ENCODE assay signal across 11 cellular contexts in the genomic region with DNA sequence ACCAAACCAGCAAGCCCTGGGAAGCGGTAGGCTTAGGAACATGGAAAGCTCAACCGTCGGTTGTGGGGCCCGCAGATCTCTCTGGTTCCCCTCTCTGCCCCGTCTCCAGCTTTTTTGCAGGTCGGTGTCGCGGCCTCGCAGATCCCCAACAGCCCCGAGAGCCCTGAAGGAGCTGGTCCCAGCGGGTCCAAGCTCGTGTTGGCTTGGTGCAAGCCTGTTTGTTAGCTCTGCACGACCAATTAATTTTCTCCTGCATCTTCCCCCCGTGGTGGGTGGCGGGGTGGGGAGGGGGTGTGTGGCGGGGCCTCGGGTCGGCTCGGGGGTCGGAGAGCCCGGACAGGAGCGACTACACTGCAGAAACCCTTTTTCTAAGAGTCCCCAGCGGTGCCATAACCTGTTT. TPM values are rescaled to one million over a fixed set of nuclear protein-coding genes. Genes with fewer than 3 reads are reported as not detected.
DNase-seq lines count a peak whose midpoint lies in the region; TF ChIP-seq lines count a peak whose summit lies in the region.
"Had no signal": no experiment of that assay in that cellular context is flagged by ENCODE, and none has a peak within 500 bp of the region (broad histone marks: within the 10 kb centered on the region; RNA-seq: fewer than 3 reads in every experiment).

No MANE protein-coding gene starts in this region.

- H3K4me3 Mint-ChIP-seq in activated CD4-positive, alpha-beta memory T cell treated with anti-CD3 and anti-CD28 coated beads for 36 hours: peak overlapping the region; percentile 25

- H3K27me3 ChIP-seq in iPS-18a (ENCODE audit: control insufficient read depth, insufficient read depth, low read length): peaks cover 70% of the 10 kb centered on the region
- H3K27me3 ChIP-seq in smooth muscle cell (ENCODE audit: low read depth): peaks cover 78% of the 10 kb centered on the region
- H3K27me3 ChIP-seq in uterus: peaks cover 0 to 23% of the 10 kb centered on the region in 2 donors
- no peaks in the 10 kb centered on the region for H3K27me3 ChIP-seq in ovary

- TF ChIP-seq POLR2A in uterus (IDR thresholded peaks at IDR 0.05) (no peak), ovary (IDR thresholded peaks at IDR 0.05) (no peak)

- H3K27me3 Mint-ChIP-seq in activated CD4-positive, alpha-beta memory T cell treated with anti-CD3 and anti-CD28 coated beads for 36 hours: peaks cover 52% of the 10 kb centered on the region

- H3K27ac Mint-ChIP-seq in activated CD4-positive, alpha-beta memory T cell treated with anti-CD3 and anti-CD28 coated beads for 36 hours: no peak overlapping the region

- H3K27ac ChIP-seq in iPS-18a (ENCODE audit: low read length) (no peak overlapping the region), smooth muscle cell (ENCODE audit: low read depth) (no peak overlapping the region), uterus (no peak overlapping the region), ovary (no peak overlapping the region)
- H3K27ac ChIP-seq: 22Rv1 had no signal

- peak overlapping the region; percentile 48 for H3K4me3 ChIP-seq in iPS-18a (ENCODE audit: low read length)
- peak overlapping the region; percentile 46 for H3K4me3 ChIP-seq in smooth muscle cell
- no peak overlapping the region for H3K4me3 ChIP-seq in uterus
- no peak overlapping the region for H3K4me3 ChIP-seq in ovary

- H4K20me1 ChIP-seq in smooth muscle cell (ENCODE audit: low read depth): no peaks in the 10 kb centered on the region

- TF ChIP-seq CTCF in smooth muscle cell (IDR thresholded peaks at IDR 0.05; ENCODE audit: borderline replicate concordance, insufficient read depth, poor library complexity, severe bottlenecking) (no peak), uterus (IDR thresholded peaks at IDR 0.05) (no peak), ovary (IDR thresholded peaks at IDR 0.05) (no peak)

- intact Hi-C loops in activated CD4-positive, alpha-beta memory T cell treated with anti-CD3 and anti-CD28 coated beads for 36 hours (cut with micrococcal nuclease): no loop called here
- intact Hi-C loops in uterus (cut with DNase I; ENCODE audit: low total_unique reads) (no loop called here), ovary (cut with DNase I) (loop anchor here in 1 of 4 donors (10.0 kb wide), 1 partner anchor 352 kb away; no protein-coding TSS in a partner anchor)

- peak overlapping the region; percentile 91 for H3K4me2 ChIP-seq in smooth muscle cell

- H3K36me3 Mint-ChIP-seq in activated CD4-positive, alpha-beta memory T cell treated with anti-CD3 and anti-CD28 coated beads for 36 hours: no peaks in the 10 kb centered on the region

- H3K9me3 ChIP-seq in iPS-18a (ENCODE audit: control insufficient read depth, low read depth, low read length) (no peaks in the 10 kb centered on the region), smooth muscle cell (replicated peaks; ENCODE audit: low read depth) (no peaks in the 10 kb centered on the region), uterus (no peaks in the 10 kb centered on the region), ovary (no peaks in the 10 kb centered on the region)

- POLR2A ChIA-PET in activated CD4-positive, alpha-beta memory T cell treated with anti-CD3 and anti-CD28 coated beads for 36 hours (lab: Charles Lee): no interaction called here

- H3K36me3 ChIP-seq in iPS-18a (ENCODE audit: control insufficient read depth, low read depth, low read length) (no peaks in the 10 kb centered on the region), smooth muscle cell (ENCODE audit: low read depth) (no peaks in the 10 kb centered on the region), uterus (no peaks in the 10 kb centered on the region), ovary (no peaks in the 10 kb centered on the region)

- H3K4me1 ChIP-seq in iPS-18a (ENCODE audit: control insufficient read depth, low read depth, low read length) (peaks cover 4% of the 10 kb centered on the region), smooth muscle cell (ENCODE audit: low read depth) (peaks cover 9% of the 10 kb centered on the region), uterus (peaks cover 0 to 17% of the 10 kb centered on the region in 2 donors), ovary (ENCODE audit: insufficient read depth) (no peaks in the 10 kb centered on the region)

- no peaks in the 10 kb centered on the region for H3K79me2 ChIP-seq in smooth muscle cell (ENCODE audit: low read depth)

- H3K4me1 Mint-ChIP-seq in activated CD4-positive, alpha-beta memory T cell treated with anti-CD3 and anti-CD28 coated beads for 36 hours (ENCODE audit: low read depth): peaks cover 6% of the 10 kb centered on the region

- DNase-seq in DMS 273 (lab: John Stamatoyannopoulos, UW; ENCODE audit: unreplicated experiment): peak; percentile 42
- no peak for DNase-seq in DMS 273 treated with DMSO at 0.1 percent for 48 hours (lab: John Stamatoyannopoulos, UW)
- DNase-seq in activated CD4-positive, alpha-beta memory T cell treated with anti-CD3 and anti-CD28 coated beads for 36 hours: no peak
- no peak for DNase-seq in smooth muscle cell (lab: John Stamatoyannopoulos, UW; ENCODE audit: unreplicated experiment)
- DNase-seq in NCI-H187 (lab: John Stamatoyannopoulos, UW): no peak
- DNase-seq in uterus: no peak
- DNase-seq in ovary: no peak
- DNase-seq: left colon had no signal

- H3K9ac ChIP-seq in iPS-18a (ENCODE audit: low read length) (no peak overlapping the region), smooth muscle cell (ENCODE audit: low read depth) (no peak overlapping the region)

- WGBS in smooth muscle cell (ENCODE audit: low lambda C conversion rate): 10% methylated on average over 23 of the region's 23 CpGs
- WGBS in ovary, 3 donors: 5 to 6% (median 6%) methylated on average over 23 of the region's 23 CpGs

- peaks cover 4% of the 10 kb centered on the region for H3K9me3 Mint-ChIP-seq in activated CD4-positive, alpha-beta memory T cell treated with anti-CD3 and anti-CD28 coated beads for 36 hours

- CTCF ChIA-PET in activated CD4-positive, alpha-beta memory T cell treated with anti-CD3 and anti-CD28 coated beads for 36 hours (lab: Charles Lee): no interaction called here

- H3F3A ChIP-seq in smooth muscle cell (ENCODE audit: low read depth): no peaks in the 10 kb centered on the region

- no peak for TF ChIP-seq EP300 in ovary (IDR thresholded peaks at IDR 0.05)

- no peak overlapping the region for H2AFZ ChIP-seq in smooth muscle cell (ENCODE audit: low read depth)

RNA-seq across cellular contexts. Expression of a gene that starts 0.4 kb away (rescaled TPM):
- not detected for total RNA-seq in activated CD4-positive, alpha-beta memory T cell treated with anti-CD3 and anti-CD28 coated beads for 36 hours
- total RNA-seq in smooth muscle cell (0.18 and 0.58 TPM in 2 replicates), uterus (under 1 TPM in 2 of 4 donors, not detected in 2; 0.35 to 0.49 TPM), ovary (under 1 TPM; 0.11 to 0.61 (median 0.24) TPM)
- polyA plus RNA-seq in smooth muscle cell (0.04 TPM in 1 of 2 replicates, not detected in the other), ovary (under 1 TPM; 0.10 to 0.98 TPM)
- total RNA-seq: pulmonary artery endothelial cell had no signal

Comparison
In these comparisons a context has a peak if more than half of its experiments do, and no peak if none do; other contexts are left out.
1. H3K4me3 ChIP-seq: peak in iPS-18a (single experiment) and smooth muscle cell (single experiment); none in uterus (0 of 2) and ovary (single experiment).